18 cellular contexts compared by ENCODE assay signal in genomic region chr12:69822205-69822860, GRCh38. TPM values are rescaled to one million over a fixed set of nuclear protein-coding genes. Genes with fewer than 3 reads are reported as not detected.
"Had no signal": no experiment of that assay in that cellular context is flagged by ENCODE, and none has a peak within 500 bp of the region (broad histone marks: within the 10 kb centered on the region; RNA-seq: fewer than 3 reads in every experiment).

No MANE protein-coding gene starts in this region.

- H3K27ac Mint-ChIP-seq: activated naive CD8-positive, alpha-beta T cell; effector memory CD8-positive, alpha-beta T cell; stimulated activated naive CD8-positive, alpha-beta T cell treated with anti-CD3 and anti-CD28 coated beads, Interleukin-15, Interleukin-2, amounts not matched to agents 100 ng/mL and 50 ng/mL, for 24 hours had no signal

- H3K27me3 Mint-ChIP-seq: brain had no signal

- H3K36me3 ChIP-seq: heart left ventricle, lower lobe of right lung, pancreas, spleen had no signal

- H3K27me3 ChIP-seq: heart left ventricle, pancreas, spleen had no signal

- H3K4me3 Mint-ChIP-seq: activated naive CD8-positive, alpha-beta T cell; brain; effector memory CD8-positive, alpha-beta T cell; naive B cell; stimulated activated naive CD8-positive, alpha-beta T cell treated with anti-CD3 and anti-CD28 coated beads, Interleukin-15, Interleukin-2, amounts not matched to agents 100 ng/mL and 50 ng/mL, for 24 hours had no signal

- H3K4me1 Mint-ChIP-seq: naive B cell had no signal

- H3K9me3 Mint-ChIP-seq: brain; effector memory CD8-positive, alpha-beta T cell; naive B cell; stimulated activated naive CD8-positive, alpha-beta T cell treated with anti-CD3 and anti-CD28 coated beads, Interleukin-15, Interleukin-2, amounts not matched to agents 100 ng/mL and 50 ng/mL, for 24 hours had no signal

- H3K4me1 ChIP-seq: pancreas had no signal

- H3K27ac ChIP-seq: heart left ventricle had no signal

- H3K36me3 Mint-ChIP-seq: activated naive CD8-positive, alpha-beta T cell; brain; naive B cell had no signal

- DNase-seq: activated CD4-positive, alpha-beta T cell treated with anti-CD3 and anti-CD28 coated beads, Interleukin-2, amount 50 U/mL, for 1 hour; activated CD8-positive, alpha-beta memory T cell treated with anti-CD3 and anti-CD28 coated beads for 24 hours; activated gamma-delta T cell treated with Interleukin-2 at 50 U/mL for 16 hours; amniotic stem cell; effector memory CD8-positive, alpha-beta T cell; heart left ventricle; left colon; lower lobe of right lung; naive B cell; spleen; T-helper 9 cell had no signal

- H3K4me3 ChIP-seq: heart left ventricle, lower lobe of right lung, pancreas, spleen had no signal

- H3K9me3 ChIP-seq: heart left ventricle, lower lobe of right lung, pancreas, spleen had no signal

RNA-seq across cellular contexts. Expression of gene MYRFL, which starts 2.7 kb away (rescaled TPM):
- total RNA-seq: fibroblast of lung, lower lobe of right lung, sciatic nerve, ureter had no signal
